16 cellular contexts compared by ENCODE assay signal in the genomic region with DNA sequence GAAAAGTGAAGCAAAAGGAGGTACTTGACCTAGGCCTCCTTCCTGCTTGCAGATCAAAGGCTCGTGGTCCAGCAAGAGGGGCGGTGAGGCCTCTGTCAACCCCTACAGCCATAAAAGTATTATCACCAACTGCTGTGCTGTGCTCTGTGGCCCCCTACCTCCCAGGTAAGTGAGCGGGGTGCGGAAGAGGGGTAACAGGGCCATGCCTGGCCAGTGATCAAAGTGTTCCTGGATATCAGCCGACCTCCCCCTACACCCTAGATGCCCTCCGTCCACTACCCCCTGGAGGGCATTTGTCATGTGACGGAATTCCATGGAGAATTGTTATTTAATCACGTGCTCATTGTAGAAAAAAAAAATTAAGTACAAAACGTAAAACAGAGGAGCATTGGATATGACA. TPM values are rescaled to one million over a fixed set of nuclear protein-coding genes. Genes with fewer than 3 reads are reported as not detected.
A peak's percentile ranks its signal among the peaks of the same experiment; 100 is the strongest.
DNase-seq lines count a peak whose midpoint lies in the region; ATAC-seq and TF ChIP-seq lines count a peak whose summit lies in the region.
"Had no signal": no experiment of that assay in that cellular context is flagged by ENCODE, and none has a peak within 500 bp of the region (broad histone marks: within the 10 kb centered on the region; RNA-seq: fewer than 3 reads in every experiment).

No MANE protein-coding gene starts in this region.

- no peak overlapping the region for H3K4me3 Mint-ChIP-seq in MCF 10A (ENCODE audit: unreplicated experiment)

- H3K27ac Mint-ChIP-seq in MCF 10A (ENCODE audit: low read depth, unreplicated experiment): peak overlapping the region; percentile 46

- peaks cover 30% of the 10 kb centered on the region for H3K4me1 Mint-ChIP-seq in MCF 10A (ENCODE audit: insufficient read depth, unreplicated experiment)

- TF ChIP-seq POLR2A in breast epithelium (IDR thresholded peaks at IDR 0.05): no peak

- no peaks in the 10 kb centered on the region for H3K4me1 ChIP-seq in breast epithelium
- H3K4me1 ChIP-seq: gastrocnemius medialis had no signal

- BruUV-seq in MCF 10A (replicated peaks; lab: Mats Ljungman, UMichigan): no TSS peak

- H3K9me3 ChIP-seq in breast epithelium: no peaks in the 10 kb centered on the region
- H3K9me3 ChIP-seq: adrenal gland, BLaER1, gastrocnemius medialis, stomach had no signal

- DNase-seq in MCF 10A (ENCODE audit: unreplicated experiment): no peak
- no peak for DNase-seq in breast epithelium (ENCODE audit: low spot score in 2 of 2)
- no peak for DNase-seq in epithelial cell of prostate (ENCODE audit: low read depth, low spot score)
- no peak for DNase-seq in posterior vena cava (ENCODE audit: low spot score)
- DNase-seq: activated gamma-delta T cell, NCI-H2081 treated with DMSO at 0.1 percent for 48 hours, NCI-H510A had no signal

- no peak for TF ChIP-seq CTCF in MCF 10A (IDR thresholded peaks at IDR 0.05; ENCODE audit: unreplicated experiment)
- TF ChIP-seq CTCF in breast epithelium (IDR thresholded peaks at IDR 0.05): no peak

- no peak overlapping the region for H3K4me3 ChIP-seq in breast epithelium
- H3K4me3 ChIP-seq: adrenal gland, BLaER1, dorsolateral prefrontal cortex, gastrocnemius medialis, stomach had no signal

- no peaks in the 10 kb centered on the region for H3K27me3 Mint-ChIP-seq in MCF 10A (ENCODE audit: insufficient read depth, unreplicated experiment)
- H3K27me3 Mint-ChIP-seq: naive thymus-derived CD8-positive, alpha-beta T cell had no signal

- ATAC-seq in GM19328 (IDR thresholded peaks at IDR 0.05; ENCODE audit: unreplicated experiment) (no peak), HG02884 (IDR thresholded peaks at IDR 0.05; ENCODE audit: unreplicated experiment) (no peak)

- intact Hi-C loops in MCF 10A (cut with micrococcal nuclease) (loop anchor here (1.0 to 2.0 kb wide), 2 partner anchors 26 to 34 kb away; no protein-coding TSS in a partner anchor), breast epithelium (cut with DNase I; ENCODE audit: low total_unique reads) (no loop called here), posterior vena cava (cut with DNase I) (no loop called here)

- POLR2A ChIA-PET in MCF 10A (lab: Yijun Ruan, JAX): interaction anchor here (0.9 to 5.8 kb wide), 2 partner anchors 12 to 36 kb away, joined by 3 to 82 read pairs; a partner anchor contains a TSS

- no peaks in the 10 kb centered on the region for H3K27me3 ChIP-seq in breast epithelium
- H3K27me3 ChIP-seq: adrenal gland, BLaER1, dorsolateral prefrontal cortex, gastrocnemius medialis, stomach had no signal

- CTCF ChIA-PET in MCF 10A (lab: Yijun Ruan, JAX): interaction anchor here (1.0 to 2.9 kb wide), 7 partner anchors 9 to 144 kb away, joined by 3 to 20 read pairs (median 5); no protein-coding TSS in a partner anchor

- H3K9me3 Mint-ChIP-seq in MCF 10A (ENCODE audit: unreplicated experiment): no peaks in the 10 kb centered on the region
- H3K9me3 Mint-ChIP-seq: naive thymus-derived CD8-positive, alpha-beta T cell had no signal

- H3K27ac ChIP-seq in breast epithelium: peak overlapping the region in 1 of 2 donors; percentile 29
- H3K27ac ChIP-seq in epithelial cell of prostate: peak overlapping the region; percentile 99
- H3K27ac ChIP-seq: adrenal gland, BLaER1, gastrocnemius medialis had no signal

- peaks cover 6% of the 10 kb centered on the region for H3K36me3 ChIP-seq in breast epithelium

- H3K36me3 Mint-ChIP-seq in MCF 10A (ENCODE audit: insufficient read depth, unreplicated experiment): peaks cover 48% of the 10 kb centered on the region

RNA-seq across cellular contexts. Expression of a gene that starts 10.2 kb away (rescaled TPM):
- total RNA-seq in MCF 10A (2022): 270 and 337 TPM in 2 replicates
- 10 to 100 TPM in 2 of 3 donors, not detected in 1; 12.1 to 18.4 TPM for total RNA-seq in breast epithelium
- total RNA-seq in posterior vena cava: 1 to 10 TPM; 1.2 to 6.7 TPM
- total RNA-seq: A673 had no signal

RNA-seq across cellular contexts. Expression of a gene that starts 26.2 kb away (rescaled TPM):
- total RNA-seq in MCF 10A (2022) (14.0 and 15.5 TPM in 2 replicates), breast epithelium (10 to 100 TPM; 12.3 to 35.4 (median 16.4) TPM), posterior vena cava (10 to 100 TPM; 17.4 to 17.7 TPM)

RNA-seq across cellular contexts. Expression of a gene that starts 37.4 kb away (rescaled TPM):
- total RNA-seq in MCF 10A (2022) (38.9 and 39.7 TPM in 2 replicates), breast epithelium (10 to 100 TPM in 2 of 3 donors, 1 to 10 TPM in 1; 8.5 to 17.7 (median 13.4) TPM), posterior vena cava (10 to 100 TPM; 17.7 to 19.4 TPM)

RNA-seq across cellular contexts. Expression of a gene that starts 47.6 kb away (rescaled TPM):
- total RNA-seq in MCF 10A (2022) (9.9 and 14.1 TPM in 2 replicates), breast epithelium (10 to 100 TPM in 2 of 3 donors, 1 to 10 TPM in 1; 8.3 to 13.5 (median 11.8) TPM), posterior vena cava (1 to 10 TPM; 7.1 to 9.2 TPM)

Comparison
In these comparisons a context has a peak if more than half of its experiments do, and no peak if none do; other contexts are left out.
1. RNA of a gene that starts 10.2 kb away (total RNA-seq): 270 to 337 TPM in MCF 10A; 12.1 to 18.4 TPM in breast epithelium and 1.2 to 6.7 TPM in posterior vena cava; every median in the first group is over 10 times any median in the second.